ENCODE assay signal across 8 cellular contexts in genomic region chr1:148483029-148483428, GRCh38. TPM values are rescaled to one million over a fixed set of nuclear protein-coding genes. Genes with fewer than 3 reads are reported as not detected.
"Had no signal": no experiment of that assay in that cellular context is flagged by ENCODE, and none has a peak within 500 bp of the region (broad histone marks: within the 10 kb centered on the region; RNA-seq: fewer than 3 reads in every experiment).

Gene PPIAL4G, minus strand, starts transcription at chr1:148483302. Its CDS starts 50 bp downstream, at chr1:148483252.

RNA-seq across cellular contexts. Expression of gene PPIAL4G, which starts in this region (rescaled TPM):
- total RNA-seq: left colon, lower leg skin, osteocyte, posterior vena cava, psoas muscle, subcutaneous adipose tissue, suprapubic skin, thoracic aorta had no signal
- polyA plus RNA-seq: psoas muscle had no signal
